Comparison of ENCODE assay signal across 1 cellular context in the genomic region with DNA sequence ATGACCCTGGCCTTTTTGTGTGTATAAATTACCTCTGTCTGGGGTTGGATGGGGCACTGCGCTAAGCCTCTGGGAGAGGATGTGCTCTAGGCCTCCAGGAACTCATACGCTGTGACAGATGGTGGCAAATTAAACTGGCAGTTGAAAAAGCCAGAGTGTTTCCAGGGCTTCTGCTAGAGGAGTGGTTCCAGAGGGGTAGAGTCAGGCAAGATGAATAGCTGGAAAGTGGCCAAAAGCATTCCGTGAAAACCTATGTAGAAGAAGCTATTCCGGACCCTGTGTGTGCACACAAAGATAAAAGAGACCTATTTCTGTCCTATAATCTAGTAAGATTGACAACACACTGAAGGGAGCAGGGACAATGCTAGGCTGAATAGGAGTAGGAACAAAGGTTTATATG.
TF ChIP-seq lines count a peak whose summit lies in the region.

No MANE protein-coding gene starts in this region.

TF ChIP-seq in HepG2, 621 proteins besides CTCF, POLR2A, EP300 and RAD21 (continued from another document):
- TF ChIP-seq ZBTB33 (CRISPR knock-in tag; IDR thresholded peaks at IDR 0.05) (peak; percentile 97), FOXK1 (CRISPR knock-in tag; IDR thresholded peaks at IDR 0.05; ENCODE audit: borderline replicate concordance, low read depth) (0 out of 2 replicates have a peak, but pooled peaks have one; percentile 4), PHF21A (CRISPR knock-in tag; IDR thresholded peaks at IDR 0.05) (peak; percentile 54; the same call in 1 of the 2 replicates), RFX3 (CRISPR knock-in tag; IDR thresholded peaks at IDR 0.05) (no peak), ZNF44 (CRISPR knock-in tag; IDR thresholded peaks at IDR 0.05) (no peak), SOX13 (IDR thresholded peaks at IDR 0.05) (no peak), SOX13 (CRISPR knock-in tag; conservative IDR thresholded peaks at IDR 0.05 in 1 of 2, IDR thresholded peaks at IDR 0.05 in 1 of 2) (peak in 1 of 2 experiments; percentile 81; a peak in 2 of 4 replicates), SMAD3 (CRISPR knock-in tag; IDR thresholded peaks at IDR 0.05) (peak; percentile 18; the same call in 1 of the 2 replicates), SOX6 (IDR thresholded peaks at IDR 0.05) (no peak), SOX6 (CRISPR knock-in tag; IDR thresholded peaks at IDR 0.05) (peak; percentile 74), IKZF5 (CRISPR knock-in tag; IDR thresholded peaks at IDR 0.05) (peak; percentile 40; the same call in 1 of the 2 replicates), ZGPAT (CRISPR knock-in tag; IDR thresholded peaks at IDR 0.05) (0 out of 2 replicates have a peak, but pooled peaks have one; percentile 46), HMG20B (CRISPR knock-in tag; conservative IDR thresholded peaks at IDR 0.05) (0 out of 2 replicates have a peak, but pooled peaks have one; percentile 23), LCORL (IDR thresholded peaks at IDR 0.05) (no peak), LCORL (CRISPR knock-in tag; IDR thresholded peaks at IDR 0.05) (0 out of 2 replicates have a peak, but pooled peaks have one; percentile 27), SAP130 (CRISPR knock-in tag; IDR thresholded peaks at IDR 0.05; ENCODE audit: low read depth) (peak; percentile 23), CC2D1A (CRISPR knock-in tag; IDR thresholded peaks at IDR 0.05) (no peak), GATA4 (IDR thresholded peaks at IDR 0.05; ENCODE audit: borderline replicate concordance, low read depth) (0 out of 2 replicates have a peak, but pooled peaks have one; percentile 24), ZNF788 (CRISPR knock-in tag; IDR thresholded peaks at IDR 0.05; ENCODE audit: borderline replicate concordance) (0 out of 2 replicates have a peak, but pooled peaks have one; percentile 5), ZNF460 (CRISPR knock-in tag; IDR thresholded peaks at IDR 0.05; ENCODE audit: borderline replicate concordance) (peak; percentile 11; the same call in 1 of the 2 replicates), FOSL2 (CRISPR knock-in tag; IDR thresholded peaks at IDR 0.05) (peak; percentile 62), TSC22D2 (CRISPR knock-in tag; IDR thresholded peaks at IDR 0.05; ENCODE audit: borderline replicate concordance) (peak; percentile 47; the same call in 1 of the 2 replicates)
TF ChIP-seq in HepG2: peak in this region for 55.
